Comparison of ENCODE assay signal across 8 cellular contexts in genomic region chr14:73026243-73026844, GRCh38. TPM values are rescaled to one million over a fixed set of nuclear protein-coding genes. Genes with fewer than 3 reads are reported as not detected.
DNase-seq lines count a peak whose midpoint lies in the region; ATAC-seq and TF ChIP-seq lines count a peak whose summit lies in the region.

No MANE protein-coding gene starts in this region.

- H3K9me3 Mint-ChIP-seq in chondrocyte (ENCODE audit: low read depth): no peaks in the 10 kb centered on the region

- H3K9me3 ChIP-seq in mononuclear cell (ENCODE audit: low read depth, low read length): no peaks in the 10 kb centered on the region

- no peaks in the 10 kb centered on the region for H4K20me1 ChIP-seq in KMS-11 (ENCODE audit: insufficient read depth)

- peak overlapping the region; percentile 42; the same call in 1 of the 2 replicates for H3K4me2 ChIP-seq in KMS-11

- peaks cover 51% of the 10 kb centered on the region for H3K4me1 Mint-ChIP-seq in chondrocyte (ENCODE audit: low read depth)

- peak overlapping the region; percentile 81 for H3K4me3 ChIP-seq in AG04449 (ENCODE audit: low read depth, low read length)
- no peak overlapping the region for H3K4me3 ChIP-seq in KMS-11 (IDR thresholded peaks at IDR 0.05; ENCODE audit: insufficient read depth, low read depth, low read length)
- peak overlapping the region; percentile 70 for H3K4me3 ChIP-seq in mononuclear cell (ENCODE audit: low read length)

- CTCF ChIA-PET in AG04449 (lab: Yijun Ruan, JAX): interaction anchor here (1.0 kb wide), 1 partner anchor 512 kb away, joined by 3 read pairs; no protein-coding TSS in a partner anchor

- no peaks in the 10 kb centered on the region for H3K27me3 ChIP-seq in KMS-11 (ENCODE audit: insufficient read depth, low read depth)
- no peaks in the 10 kb centered on the region for H3K27me3 ChIP-seq in mononuclear cell (ENCODE audit: insufficient read depth, low read length)

- POLR2A ChIA-PET in AG04449 (lab: Yijun Ruan, JAX): interaction anchor here (0.9 to 2.6 kb wide), 2 partner anchors 8 to 32 kb away, joined by 4 to 13 read pairs; partner anchors contain the start of gene RBM25

- H3K9ac ChIP-seq in KMS-11: peak overlapping the region; percentile 10; the same call in 1 of the 2 replicates

- no peak for ATAC-seq in HG02870 (IDR thresholded peaks at IDR 0.05; ENCODE audit: unreplicated experiment)
- ATAC-seq in HG03039 (IDR thresholded peaks at IDR 0.05; ENCODE audit: unreplicated experiment): no peak

- no peaks in the 10 kb centered on the region for H3K36me3 ChIP-seq in KMS-11 (ENCODE audit: insufficient read depth)

- H3K4me1 ChIP-seq in KMS-11 (ENCODE audit: low read depth, poor library complexity, severe bottlenecking): peaks cover 15% of the 10 kb centered on the region
- peaks cover 30% of the 10 kb centered on the region for H3K4me1 ChIP-seq in mononuclear cell (ENCODE audit: insufficient read depth, low read length)

- H3K79me2 ChIP-seq in KMS-11 (ENCODE audit: insufficient read depth, low read depth): no peaks in the 10 kb centered on the region

- H3K27me3 Mint-ChIP-seq in chondrocyte (ENCODE audit: low read depth): no peaks in the 10 kb centered on the region

- peak overlapping the region; percentile 93 for H3K4me3 Mint-ChIP-seq in chondrocyte (ENCODE audit: unreplicated experiment)

- H3K27ac ChIP-seq in KMS-11: no peak overlapping the region

- H3K27ac Mint-ChIP-seq in chondrocyte (ENCODE audit: unreplicated experiment): peak overlapping the region; percentile 90

- peaks cover 21% of the 10 kb centered on the region for H3K36me3 Mint-ChIP-seq in chondrocyte (ENCODE audit: low read depth)

- TF ChIP-seq CTCF in AG04449 (IDR thresholded peaks at IDR 0.05; ENCODE audit: insufficient read depth, low read length, missing control alignments): no peak
- no peak for TF ChIP-seq CTCF in KMS-11 (conservative IDR thresholded peaks at IDR 0.05; ENCODE audit: low read depth, low read length)
- TF ChIP-seq CTCF in chondrocyte (IDR thresholded peaks at IDR 0.05): no peak

- no peak overlapping the region for H2AFZ ChIP-seq in KMS-11 (ENCODE audit: low read depth)

- DNase-seq in AG04449 (ENCODE audit: low read depth, low spot score): no peak
- DNase-seq in chondrocyte (ENCODE audit: low spot score): no peak
- no peak for DNase-seq in cortex of kidney (lab: John Stamatoyannopoulos, UW)
- DNase-seq in NCI-H2196 (lab: John Stamatoyannopoulos, UW; ENCODE audit: unreplicated experiment): no peak

RNA-seq across cellular contexts. Expression of gene ZFYVE1, which starts 0.6 kb away (rescaled TPM):
- 26.4 to 27.6 TPM (median 26.9 TPM) in 3 replicates for total RNA-seq in chondrocyte
- 10.8 TPM for total RNA-seq in mononuclear cell

RNA-seq across cellular contexts. Expression of gene RBM25, which starts 32.0 kb away (rescaled TPM):
- total RNA-seq in chondrocyte (51.0 to 73.7 TPM (median 53.2 TPM) in 3 replicates), mononuclear cell (141 TPM)
